In genomic region chr4:25551608-25552007, GRCh38 we compare ENCODE assay signal across 19 cellular contexts.
DNase-seq lines count a peak whose midpoint lies in the region; ATAC-seq and TF ChIP-seq lines count a peak whose summit lies in the region.
"Had no signal": no experiment of that assay in that cellular context is flagged by ENCODE, and none has a peak within 500 bp of the region (broad histone marks: within the 10 kb centered on the region; RNA-seq: fewer than 3 reads in every experiment).

No MANE protein-coding gene starts in this region.

- H3K4me3 ChIP-seq in left lung, result no peak overlapping the region
- no peak overlapping the region for H3K4me3 ChIP-seq in transverse colon
- H3K4me3 ChIP-seq: GM23248 had no signal

- H3K36me3 ChIP-seq in left lung (no peaks in the 10 kb centered on the region), transverse colon (no peaks in the 10 kb centered on the region)

- H3K4me3 Mint-ChIP-seq in WTC11, result no peak overlapping the region
- H3K4me3 Mint-ChIP-seq: B cell; CD4-positive, alpha-beta T cell had no signal

- WGBS in transverse colon (ENCODE audit: low coverage in 1 of 2), 2 donors, result 25 to 35% methylated on average over 1 to 4 of the region's 4 CpGs

- H3K27ac ChIP-seq in left lung (peak overlapping the region; percentile 54 to 67), transverse colon (peak overlapping the region; percentile 27 to 58 (median 42))
- H3K27ac ChIP-seq: GM23248 had no signal

- ATAC-seq in WTC11 (no peak), left lung (peak; percentile 43)
- ATAC-seq: Panc1 had no signal

- POLR2A ChIA-PET in WTC11 (lab: Charles Lee), result no interaction called here

- H3K9me3 Mint-ChIP-seq in WTC11, result peaks cover 4% of the 10 kb centered on the region; the same call in 1 of the 2 replicates
- H3K9me3 Mint-ChIP-seq: CD4-positive, alpha-beta T cell had no signal

- in situ Hi-C loops in transverse colon (cut with MboI; ENCODE audit: low pct_ligation_motif_present in 1 of 4, low pct_unique_long_range_greater_than_20kb in 1 of 4, low sequenced_read_pairs in 3 of 4), result no loop called here

- H3K9me3 ChIP-seq in left lung (no peaks in the 10 kb centered on the region), transverse colon (no peaks in the 10 kb centered on the region)

- no peaks in the 10 kb centered on the region for H3K27me3 ChIP-seq in left lung
- H3K27me3 ChIP-seq in transverse colon, result peaks cover under 1% of the 10 kb centered on the region

- intact Hi-C loops in left lung (cut with DNase I) (no loop called here), transverse colon (cut with DNase I; ENCODE audit: low total_unique reads) (no loop called here), posterior vena cava (cut with DNase I) (no loop called here)

- no peak for TF ChIP-seq POLR2A in transverse colon (IDR thresholded peaks at IDR 0.05)

- no peaks in the 10 kb centered on the region for H3K27me3 Mint-ChIP-seq in WTC11 (ENCODE audit: low read depth)

- TF ChIP-seq CTCF in WTC11 (IDR thresholded peaks at IDR 0.05) (no peak), left lung (IDR thresholded peaks at IDR 0.05) (no peak), transverse colon (IDR thresholded peaks at IDR 0.05) (no peak)

- TF ChIP-seq EP300 in transverse colon (IDR thresholded peaks at IDR 0.05; ENCODE audit: low read depth), result no peak

- H3K4me1 ChIP-seq in left lung (no peaks in the 10 kb centered on the region), transverse colon (peaks cover 0 to 31% (median 11%) of the 10 kb centered on the region in 4 donors)

- peak overlapping the region; percentile 36; the same call in 1 of the 2 replicates for H3K27ac Mint-ChIP-seq in WTC11
- H3K27ac Mint-ChIP-seq: B cell; CD4-positive, alpha-beta T cell had no signal

- no peaks in the 10 kb centered on the region for H3K36me3 Mint-ChIP-seq in WTC11

- peaks cover 6% of the 10 kb centered on the region for H3K4me1 Mint-ChIP-seq in WTC11

- CTCF ChIA-PET in WTC11 (lab: Charles Lee), result interaction anchor here (0.7 kb wide), 1 partner anchor 27 kb away, joined by 3 read pairs; no protein-coding TSS in a partner anchor

- DNase-seq in HT-29 (ENCODE audit: low spot score) (peak; percentile 63), WTC11 (ENCODE audit: low spot score) (no peak), left lung (peak in 1 of 2 donors; percentile 42), transverse colon (peak; percentile 57), posterior vena cava (ENCODE audit: low spot score) (no peak), HCEC 1CT (no peak), NAMALWA (ENCODE audit: low spot score) (no peak)
- DNase-seq: Calu3; CD4-positive, alpha-beta T cell; DMS79 treated with DMSO at 0.1 percent for 48 hours; GDM1; GM23248; NCI-H1092 treated with DMSO at 0.1 percent for 48 hours; NCI-H187 treated with DMSO at 0.1 percent for 48 hours; NCI-H446 treated with DMSO at 0.1 percent for 48 hours; NCI-H748 treated with DMSO at 0.1 percent for 48 hours; SHP77 had no signal

TF ChIP-seq in WTC11, 78 proteins besides CTCF, POLR2A, EP300 and RAD21:
- no peak for TF ChIP-seq PRRX2 (CRISPR knock-in tag; IDR thresholded peaks at IDR 0.05)
- TF ChIP-seq, protein P1, sequence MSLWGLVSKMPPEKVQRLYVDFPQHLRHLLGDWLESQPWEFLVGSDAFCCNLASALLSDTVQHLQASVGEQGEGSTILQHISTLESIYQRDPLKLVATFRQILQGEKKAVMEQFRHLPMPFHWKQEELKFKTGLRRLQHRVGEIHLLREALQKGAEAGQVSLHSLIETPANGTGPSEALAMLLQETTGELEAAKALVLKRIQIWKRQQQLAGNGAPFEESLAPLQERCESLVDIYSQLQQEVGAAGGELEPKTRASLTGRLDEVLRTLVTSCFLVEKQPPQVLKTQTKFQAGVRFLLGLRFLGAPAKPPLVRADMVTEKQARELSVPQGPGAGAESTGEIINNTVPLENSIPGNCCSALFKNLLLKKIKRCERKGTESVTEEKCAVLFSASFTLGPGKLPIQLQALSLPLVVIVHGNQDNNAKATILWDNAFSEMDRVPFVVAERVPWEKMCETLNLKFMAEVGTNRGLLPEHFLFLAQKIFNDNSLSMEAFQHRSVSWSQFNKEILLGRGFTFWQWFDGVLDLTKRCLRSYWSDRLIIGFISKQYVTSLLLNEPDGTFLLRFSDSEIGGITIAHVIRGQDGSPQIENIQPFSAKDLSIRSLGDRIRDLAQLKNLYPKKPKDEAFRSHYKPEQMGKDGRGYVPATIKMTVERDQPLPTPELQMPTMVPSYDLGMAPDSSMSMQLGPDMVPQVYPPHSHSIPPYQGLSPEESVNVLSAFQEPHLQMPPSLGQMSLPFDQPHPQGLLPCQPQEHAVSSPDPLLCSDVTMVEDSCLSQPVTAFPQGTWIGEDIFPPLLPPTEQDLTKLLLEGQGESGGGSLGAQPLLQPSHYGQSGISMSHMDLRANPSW (CRISPR knock-in tag; conservative IDR thresholded peaks at IDR 0.05; ENCODE audit: low read depth), result no peak
- TF ChIP-seq, protein P2, sequence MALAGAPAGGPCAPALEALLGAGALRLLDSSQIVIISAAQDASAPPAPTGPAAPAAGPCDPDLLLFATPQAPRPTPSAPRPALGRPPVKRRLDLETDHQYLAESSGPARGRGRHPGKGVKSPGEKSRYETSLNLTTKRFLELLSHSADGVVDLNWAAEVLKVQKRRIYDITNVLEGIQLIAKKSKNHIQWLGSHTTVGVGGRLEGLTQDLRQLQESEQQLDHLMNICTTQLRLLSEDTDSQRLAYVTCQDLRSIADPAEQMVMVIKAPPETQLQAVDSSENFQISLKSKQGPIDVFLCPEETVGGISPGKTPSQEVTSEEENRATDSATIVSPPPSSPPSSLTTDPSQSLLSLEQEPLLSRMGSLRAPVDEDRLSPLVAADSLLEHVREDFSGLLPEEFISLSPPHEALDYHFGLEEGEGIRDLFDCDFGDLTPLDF (CRISPR knock-in tag; IDR thresholded peaks at IDR 0.05), result no peak
- TF ChIP-seq, protein P3, sequence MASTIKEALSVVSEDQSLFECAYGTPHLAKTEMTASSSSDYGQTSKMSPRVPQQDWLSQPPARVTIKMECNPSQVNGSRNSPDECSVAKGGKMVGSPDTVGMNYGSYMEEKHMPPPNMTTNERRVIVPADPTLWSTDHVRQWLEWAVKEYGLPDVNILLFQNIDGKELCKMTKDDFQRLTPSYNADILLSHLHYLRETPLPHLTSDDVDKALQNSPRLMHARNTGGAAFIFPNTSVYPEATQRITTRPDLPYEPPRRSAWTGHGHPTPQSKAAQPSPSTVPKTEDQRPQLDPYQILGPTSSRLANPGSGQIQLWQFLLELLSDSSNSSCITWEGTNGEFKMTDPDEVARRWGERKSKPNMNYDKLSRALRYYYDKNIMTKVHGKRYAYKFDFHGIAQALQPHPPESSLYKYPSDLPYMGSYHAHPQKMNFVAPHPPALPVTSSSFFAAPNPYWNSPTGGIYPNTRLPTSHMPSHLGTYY (CRISPR knock-in tag; IDR thresholded peaks at IDR 0.05), result no peak
- TF ChIP-seq, protein P4, sequence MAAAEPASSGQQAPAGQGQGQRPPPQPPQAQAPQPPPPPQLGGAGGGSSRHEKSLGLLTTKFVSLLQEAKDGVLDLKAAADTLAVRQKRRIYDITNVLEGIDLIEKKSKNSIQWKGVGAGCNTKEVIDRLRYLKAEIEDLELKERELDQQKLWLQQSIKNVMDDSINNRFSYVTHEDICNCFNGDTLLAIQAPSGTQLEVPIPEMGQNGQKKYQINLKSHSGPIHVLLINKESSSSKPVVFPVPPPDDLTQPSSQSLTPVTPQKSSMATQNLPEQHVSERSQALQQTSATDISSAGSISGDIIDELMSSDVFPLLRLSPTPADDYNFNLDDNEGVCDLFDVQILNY (CRISPR knock-in tag; IDR thresholded peaks at IDR 0.05), result no peak
- no peak for TF ChIP-seq SP1 (CRISPR knock-in tag; conservative IDR thresholded peaks at IDR 0.05)

Comparison
In these comparisons a context has a peak if more than half of its experiments do, and no peak if none do; other contexts are left out.
1. DNase-seq: peak in HT-29 (single experiment) and transverse colon (single experiment); none in WTC11 (single experiment), posterior vena cava (single experiment), HCEC 1CT (single experiment) and NAMALWA (single experiment).